In the genomic region with DNA sequence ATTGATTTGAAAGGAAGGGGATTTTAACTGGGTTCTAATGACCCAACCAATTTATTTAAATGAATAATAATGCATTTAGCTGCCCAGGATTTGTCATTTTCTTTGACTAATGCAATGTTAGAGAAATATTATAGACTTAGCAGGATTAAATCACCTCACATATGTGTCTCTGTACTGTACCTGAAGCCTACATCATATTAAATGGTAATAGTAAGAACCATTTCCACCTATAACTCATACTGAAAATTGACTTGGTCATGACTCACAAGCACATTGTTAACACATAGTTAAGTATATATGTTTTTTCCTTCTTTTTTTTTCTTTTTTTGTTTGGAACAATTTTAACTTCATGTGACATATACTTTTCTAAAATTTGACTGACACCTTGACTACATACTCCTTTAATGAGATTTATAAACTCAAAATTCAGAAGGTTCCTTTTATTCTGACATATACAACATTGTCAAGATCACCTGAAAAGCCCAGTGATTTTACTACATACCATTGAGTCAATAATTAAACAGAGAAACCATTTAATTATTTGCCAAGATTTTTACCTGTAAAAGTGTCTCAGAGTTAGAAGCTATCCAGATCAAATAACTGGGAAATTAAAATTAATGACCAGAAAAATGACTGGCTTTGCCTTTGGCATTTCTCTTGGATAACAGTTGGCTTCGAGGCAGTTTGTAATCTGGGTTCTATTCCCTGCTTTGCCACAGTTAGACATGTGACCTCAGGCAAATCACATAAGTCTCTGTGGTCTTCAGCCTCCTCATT, we compare ENCODE assay signal across 17 cellular contexts. TPM values are rescaled to one million over a fixed set of nuclear protein-coding genes. Genes with fewer than 3 reads are reported as not detected.
A peak's percentile ranks its signal among the peaks of the same experiment; 100 is the strongest.
DNase-seq lines count a peak whose midpoint lies in the region; ATAC-seq and TF ChIP-seq lines count a peak whose summit lies in the region.
"Had no signal": no experiment of that assay in that cellular context is flagged by ENCODE, and none has a peak within 500 bp of the region (broad histone marks: within the 10 kb centered on the region; RNA-seq: fewer than 3 reads in every experiment).

No MANE protein-coding gene starts in this region.

- H3K4me1 Mint-ChIP-seq in progenitor cell of endocrine pancreas (ENCODE audit: low read depth): peaks cover 7% of the 10 kb centered on the region
- H3K4me1 Mint-ChIP-seq: B cell; CD4-positive, CD25-positive, alpha-beta regulatory T cell had no signal

- no peak for TF ChIP-seq CTCF in epithelial cell of esophagus (IDR thresholded peaks at IDR 0.05; ENCODE audit: insufficient read depth, low read depth, low read length, missing control alignments)
- no peak for TF ChIP-seq CTCF in progenitor cell of endocrine pancreas (IDR thresholded peaks at IDR 0.05; ENCODE audit: unreplicated experiment)

- DNase-seq in activated CD4-positive, CD25-positive, alpha-beta regulatory T cell (lab: John Stamatoyannopoulos, UW): no peak
- DNase-seq in ELR (ENCODE audit: low read depth): peak; percentile 17
- DNase-seq in epithelial cell of esophagus (ENCODE audit: low read depth): peak; percentile 5
- no peak for DNase-seq in progenitor cell of endocrine pancreas (ENCODE audit: low spot score, unreplicated experiment)
- DNase-seq in midbrain (lab: John Stamatoyannopoulos, UW): no peak
- DNase-seq: Calu3; CD4-positive, CD25-positive, alpha-beta regulatory T cell; H9; NCI-H1105 treated with DMSO at 0.1 percent for 48 hours; NCI-H187; NCI-H226; NCI-H526; SIG-M5 had no signal

- no peak overlapping the region for H3K4me3 Mint-ChIP-seq in progenitor cell of endocrine pancreas (ENCODE audit: low read depth)
- H3K4me3 Mint-ChIP-seq: B cell; CD4-positive, CD25-positive, alpha-beta regulatory T cell; H9 had no signal

- H3K4me3 ChIP-seq in epithelial cell of esophagus (ENCODE audit: low read length): no peak overlapping the region

- peak; percentile 92 to 95 for ATAC-seq in activated CD4-positive, CD25-positive, alpha-beta regulatory T cell treated with anti-CD3 and anti-CD28 coated beads, Interleukin-2, amount 50 U/mL, for 24 hours
- no peak for ATAC-seq in GM19395 (IDR thresholded peaks at IDR 0.05; ENCODE audit: unreplicated experiment)
- ATAC-seq in HG03469 (IDR thresholded peaks at IDR 0.05; ENCODE audit: unreplicated experiment): no peak

- peak overlapping the region; percentile 64 for H3K27ac Mint-ChIP-seq in progenitor cell of endocrine pancreas
- H3K27ac Mint-ChIP-seq: B cell; CD4-positive, CD25-positive, alpha-beta regulatory T cell had no signal

- H3K36me3 Mint-ChIP-seq in progenitor cell of endocrine pancreas (ENCODE audit: insufficient read depth): peaks cover 1% of the 10 kb centered on the region
- H3K36me3 Mint-ChIP-seq: CD4-positive, CD25-positive, alpha-beta regulatory T cell had no signal

- H3K9me3 Mint-ChIP-seq in progenitor cell of endocrine pancreas (ENCODE audit: low read depth): peaks cover under 1% of the 10 kb centered on the region

- peaks cover 5% of the 10 kb centered on the region for H3K27me3 Mint-ChIP-seq in progenitor cell of endocrine pancreas
- H3K27me3 Mint-ChIP-seq: CD4-positive, CD25-positive, alpha-beta regulatory T cell had no signal

RNA-seq across cellular contexts. Expression of a gene that starts 58.8 kb away (rescaled TPM):
- total RNA-seq in progenitor cell of endocrine pancreas: 43.1 and 48.5 TPM in 2 replicates

Comparison
In these comparisons a context has a peak if more than half of its experiments do, and no peak if none do; other contexts are left out.
1. ATAC-seq: peak in activated CD4-positive, CD25-positive, alpha-beta regulatory T cell treated with anti-CD3 and anti-CD28 coated beads, Interleukin-2, amount 50 U/mL, for 24 hours (2 of 2); none in GM19395 (single experiment) and HG03469 (single experiment).
2. DNase-seq: peak in ELR (single experiment) and epithelial cell of esophagus (single experiment); none in activated CD4-positive, CD25-positive, alpha-beta regulatory T cell (0 of 4), progenitor cell of endocrine pancreas (single experiment) and midbrain (single experiment).